14 cellular contexts compared by ENCODE assay signal in genomic region chr14:91127924-91128323, GRCh38. TPM values are rescaled to one million over a fixed set of nuclear protein-coding genes. Genes with fewer than 3 reads are reported as not detected.
A peak's percentile ranks its signal among the peaks of the same experiment; 100 is the strongest.
DNase-seq lines count a peak whose midpoint lies in the region; ATAC-seq, FAIRE-seq and TF ChIP-seq lines count a peak whose summit lies in the region.
"Had no signal": no experiment of that assay in that cellular context is flagged by ENCODE, and none has a peak within 500 bp of the region (broad histone marks: within the 10 kb centered on the region; RNA-seq: fewer than 3 reads in every experiment).

No MANE protein-coding gene starts in this region.

- no peak overlapping the region for H3K4me2 ChIP-seq in K562 (ENCODE audit: insufficient read depth, low read length)

- 89% methylated on average over 3 of the region's 4 CpGs for WGBS in K562 (ENCODE audit: insufficient coverage, low coverage, missing lambda C conversion rate)

- H3K27ac ChIP-seq in K562 (ENCODE audit: extremely low read depth, low read depth, low read length) (no peak overlapping the region), left lung (peak overlapping the region in 1 of 2 donors; percentile 53)
- H3K27ac ChIP-seq: WERI-Rb-1 had no signal

- no peak for FAIRE-seq in K562 (lab: Jason Lieb, UNC)

- H3K9ac ChIP-seq in K562 (ENCODE audit: insufficient read depth in 1 of 2, low read depth in 2 of 2, low read length in 2 of 2): no peak overlapping the region

- H3K79me2 ChIP-seq in K562 (ENCODE audit: control insufficient read depth, insufficient read depth, low read length): peaks cover 7% of the 10 kb centered on the region; the same call in 2 of the 3 replicates

- ATAC-seq in K562 (no peak), left lung (peak; percentile 14), omental fat pad (ENCODE audit: low FRiP score) (no peak)
- no peak for ATAC-seq in stimulated activated naive B cell treated with anti-CD40 and anti-IgM and Interleukin-4, amounts not matched to agents 10 μg/mL and 1 μg/mL and 100 μg/mL, for 72 hours (replicated peaks)
- ATAC-seq: activated naive CD8-positive, alpha-beta T cell treated with anti-CD3 and anti-CD28 coated beads, Interleukin-2, amount 50 U/mL, for 24 hours had no signal

- H3K4me1 Mint-ChIP-seq in IgD-negative memory B cell: peaks cover 14 to 22% (median 18%) of the 10 kb centered on the region in 3 donors
- peaks cover 21 to 24% of the 10 kb centered on the region in 2 donors for H3K4me1 Mint-ChIP-seq in stimulated activated naive B cell treated with anti-CD40 and anti-IgM and Interleukin-4, amounts not matched to agents 10 μg/mL and 1 μg/mL and 100 μg/mL, for 72 hours

- H3K4me1 ChIP-seq in K562 (replicated peaks in 1 of 2; ENCODE audit: control insufficient read depth in 2 of 2, insufficient read depth in 2 of 2, low read length in 2 of 2): peaks cover 3 to 5% of the 10 kb centered on the region in 2 experiments; a peak in 3 of 5 replicates
- peaks cover 6 to 37% of the 10 kb centered on the region in 2 donors for H3K4me1 ChIP-seq in left lung

- H2AFZ ChIP-seq in K562 (ENCODE audit: low read depth, low read length): no peak overlapping the region

- H3K27ac Mint-ChIP-seq in IgD-negative memory B cell: peak overlapping the region in 2 of 3 donors; percentile 39 to 57
- H3K27ac Mint-ChIP-seq in stimulated activated naive B cell treated with anti-CD40 and anti-IgM and Interleukin-4, amounts not matched to agents 10 μg/mL and 1 μg/mL and 100 μg/mL, for 72 hours: peak overlapping the region; percentile 14
- H3K27ac Mint-ChIP-seq: activated T-helper 1 cell treated with anti-CD3 and anti-CD28 coated beads, Interleukin-12 subunit alpha, Interleukin-12 subunit beta, Interleukin-2, Interleukin-4 antibody, amounts not matched to agents 30 ng/mL and 10 ng/mL and 1 ng/mL, durations not matched to agents 14 hours and 24 hours and 36 hours had no signal

- in situ Hi-C loops in K562 (cut with MboI): no loop called here

- H3K36me3 ChIP-seq in K562 (ENCODE audit: control insufficient read depth, insufficient read depth, low read length) (peaks cover 15% of the 10 kb centered on the region; the same call in 1 of the 3 replicates), left lung (peaks cover 0 to 32% of the 10 kb centered on the region in 2 donors)
- H3K36me3 ChIP-seq: cardiac muscle cell, WERI-Rb-1 had no signal

- TF ChIP-seq EP300 in K562 (IDR thresholded peaks at IDR 0.05; ENCODE audit: low read length): no peak

- TF ChIP-seq RAD21 in K562 (CRISPR knock-in tag; conservative IDR thresholded peaks at IDR 0.05 in 1 of 2, IDR thresholded peaks at IDR 0.05 in 1 of 2): no peak

- TF ChIP-seq POLR2A in K562 (conservative IDR thresholded peaks at IDR 0.05): no peak

- no TSS peak for BruUV-seq in K562 (replicated peaks; lab: Mats Ljungman, UMichigan)

- DNase-seq in K562 (ENCODE audit: extremely low read depth in 1 of 4, low spot score in 3 of 4) (no peak), left lung (no peak), cerebellar nuclear complex (lab: John Stamatoyannopoulos, UW) (no peak), RPMI8226 (no peak), omental fat pad (ENCODE audit: low spot score) (no peak)
- DNase-seq in stimulated activated naive B cell treated with anti-CD40 and anti-IgM and Interleukin-4, amounts not matched to agents 10 μg/mL and 1 μg/mL and 100 μg/mL, for 72 hours: no peak
- DNase-seq: activated CD8-positive, alpha-beta memory T cell treated with anti-CD3 and anti-CD28 coated beads for 24 hours; activated naive CD8-positive, alpha-beta T cell treated with anti-CD3 and anti-CD28 coated beads, Interleukin-2, amount 50 U/mL, for 24 hours; effector memory CD4-positive, alpha-beta T cell; stimulated activated naive CD4-positive, alpha-beta T cell treated with Interleukin-2 at 50 U/mL for 16 hours; WERI-Rb-1 had no signal

- H3K4me3 ChIP-seq in K562 (no peak overlapping the region), left lung (no peak overlapping the region)
- H3K4me3 ChIP-seq: cardiac muscle cell had no signal

- H3K9me3 Mint-ChIP-seq in IgD-negative memory B cell: no peaks in the 10 kb centered on the region
- H3K9me3 Mint-ChIP-seq in stimulated activated naive B cell treated with anti-CD40 and anti-IgM and Interleukin-4, amounts not matched to agents 10 μg/mL and 1 μg/mL and 100 μg/mL, for 72 hours: peaks cover 0 to 1% of the 10 kb centered on the region in 2 donors
- H3K9me3 Mint-ChIP-seq: activated naive CD8-positive, alpha-beta T cell treated with anti-CD3 and anti-CD28 coated beads, Interleukin-2, amount 50 U/mL, for 24 hours; activated T-helper 1 cell treated with anti-CD3 and anti-CD28 coated beads, Interleukin-12 subunit alpha, Interleukin-12 subunit beta, Interleukin-2, Interleukin-4 antibody, amounts not matched to agents 30 ng/mL and 10 ng/mL and 1 ng/mL, durations not matched to agents 14 hours and 24 hours and 36 hours had no signal

- H3K36me3 Mint-ChIP-seq in IgD-negative memory B cell: peaks cover 10% of the 10 kb centered on the region
- H3K36me3 Mint-ChIP-seq in stimulated activated naive B cell treated with anti-CD40 and anti-IgM and Interleukin-4, amounts not matched to agents 10 μg/mL and 1 μg/mL and 100 μg/mL, for 72 hours: peaks cover 43 to 67% of the 10 kb centered on the region in 2 donors

- H3K27me3 ChIP-seq in K562 (ENCODE audit: control insufficient read depth in 2 of 2, insufficient read depth in 2 of 2, low read length in 2 of 2) (no peaks in the 10 kb centered on the region), left lung (no peaks in the 10 kb centered on the region)
- H3K27me3 ChIP-seq: cardiac muscle cell had no signal

- no peak for TF ChIP-seq CTCF in K562 (IDR thresholded peaks at IDR 0.05 in 2 of 3, conservative IDR thresholded peaks at IDR 0.05 in 1 of 3; ENCODE audit: insufficient read depth in 2 of 3, low read depth in 1 of 3, low read length in 3 of 3)
- no peak for TF ChIP-seq CTCF in left lung (IDR thresholded peaks at IDR 0.05)
- TF ChIP-seq CTCF in omental fat pad (IDR thresholded peaks at IDR 0.05): no peak

- no peaks in the 10 kb centered on the region for H4K20me1 ChIP-seq in K562 (replicated peaks; ENCODE audit: control insufficient read depth, insufficient read depth, low read length)

- CTCF ChIA-PET in K562 (lab: Yijun Ruan, JAX; ENCODE audit: low intra/inter-chr PET ratio): no interaction called here

- H3K9me3 ChIP-seq in K562 (replicated peaks; ENCODE audit: control insufficient read depth, insufficient read depth, low read depth, low read length): no peaks in the 10 kb centered on the region
- no peaks in the 10 kb centered on the region for H3K9me3 ChIP-seq in left lung

- POLR2A ChIA-PET in K562 (lab: Yijun Ruan, JAX): interaction anchor here (0.6 kb wide), 1 partner anchor 755 kb away, joined by 3 read pairs; no protein-coding TSS in a partner anchor

- no peaks in the 10 kb centered on the region for H3K9me1 ChIP-seq in K562 (ENCODE audit: control insufficient read depth, insufficient read depth, low read length)

- no peaks in the 10 kb centered on the region for H3K27me3 Mint-ChIP-seq in IgD-negative memory B cell
- no peaks in the 10 kb centered on the region for H3K27me3 Mint-ChIP-seq in stimulated activated naive B cell treated with anti-CD40 and anti-IgM and Interleukin-4, amounts not matched to agents 10 μg/mL and 1 μg/mL and 100 μg/mL, for 72 hours
- H3K27me3 Mint-ChIP-seq: activated naive CD8-positive, alpha-beta T cell treated with anti-CD3 and anti-CD28 coated beads, Interleukin-2, amount 50 U/mL, for 24 hours had no signal

- no peak overlapping the region for H3K4me3 Mint-ChIP-seq in IgD-negative memory B cell
- no peak overlapping the region for H3K4me3 Mint-ChIP-seq in stimulated activated naive B cell treated with anti-CD40 and anti-IgM and Interleukin-4, amounts not matched to agents 10 μg/mL and 1 μg/mL and 100 μg/mL, for 72 hours
- H3K4me3 Mint-ChIP-seq: activated naive CD8-positive, alpha-beta T cell treated with anti-CD3 and anti-CD28 coated beads, Interleukin-2, amount 50 U/mL, for 24 hours; activated T-helper 1 cell treated with anti-CD3 and anti-CD28 coated beads, Interleukin-12 subunit alpha, Interleukin-12 subunit beta, Interleukin-2, Interleukin-4 antibody, amounts not matched to agents 30 ng/mL and 10 ng/mL and 1 ng/mL, durations not matched to agents 14 hours and 24 hours and 36 hours had no signal

- intact Hi-C loops in K562 (cut with micrococcal nuclease): no loop called here
- intact Hi-C loops in left lung (cut with DNase I): no loop called here

TF ChIP-seq in K562, 482 proteins besides CTCF, POLR2A, EP300 and RAD21:
- TF ChIP-seq ZNF707 (CRISPR knock-in tag; conservative IDR thresholded peaks at IDR 0.05): peak; percentile 78
- TF ChIP-seq ZNF780A (CRISPR knock-in tag; IDR thresholded peaks at IDR 0.05): no peak

RNA-seq across cellular contexts. Expression of gene DGLUCY, which starts 14.1 kb away (rescaled TPM):
- polyA plus RNA-seq in IgD-negative memory B cell (68.0 TPM), K562 (2011; rRNA removed) (21.0 and 26.1 TPM in 2 replicates), K562 (2014; fragmentation: Illumina TruSeq; extraction: Trizol) (28.4 and 33.4 TPM in 2 replicates), K562 (2014; fragmentation: Nextera tagmentation; extraction: Ambion mirVana) (10 to 100 TPM in 1 of 2 experiments, 1 to 10 TPM in 1; 9.9 to 14.1 TPM), K562 (2014; rRNA removed) (19.9 and 20.6 TPM in 2 replicates)
- 124 and 216 TPM in 2 replicates for total RNA-seq in K562 (2011; cell fraction: chromatin; rRNA removed; ENCODE audit: low replicate concordance)
- 84.2 and 90.7 TPM in 2 replicates for total RNA-seq in K562 (2011; cell fraction: nucleolus; rRNA removed)
- total RNA-seq in K562 (2011; cell fraction: nucleoplasm; rRNA removed): 89.5 and 97.5 TPM in 2 replicates
- total RNA-seq in K562 (2014; rRNA removed) (22.0 and 26.3 TPM in 2 replicates), K562 (2014; rRNA removed; fragmentation: Illumina TruSeq; extraction: Trizol) (20.3 and 20.8 TPM in 2 replicates), K562 (2015; rRNA removed; fragmentation: Illumina TruSeq; extraction: Trizol) (23.7 and 27.1 TPM in 2 replicates), K562 (2021) (22.7 and 24.8 TPM in 2 replicates), left lung (10 to 100 TPM; 74.9 to 77.0 TPM), omental fat pad (10 to 100 TPM; 27.5 to 93.2 (median 39.3) TPM)
- polyA plus RNA-seq in K562 (2011; cell fraction: cytosol; rRNA removed): 17.5 and 21.4 TPM in 2 replicates
- polyA plus RNA-seq in K562 (2011; cell fraction: nucleus; rRNA removed): 87.1 and 102 TPM in 2 replicates
- 20.8 and 28.9 TPM in 2 replicates for polyA plus RNA-seq in K562 (2012)
- polyA minus RNA-seq in K562 (2011; rRNA and poly(A)+ RNA removed): 36.9 and 45.4 TPM in 2 replicates
- polyA minus RNA-seq in K562 (2011; cell fraction: cytosol; rRNA and poly(A)+ RNA removed): 13.7 and 15.5 TPM in 2 replicates
- polyA minus RNA-seq in K562 (2011; cell fraction: nucleus; rRNA and poly(A)+ RNA removed): 40.1 and 53.6 TPM in 2 replicates
